ENCODE assay signal across 8 cellular contexts in the genomic region with DNA sequence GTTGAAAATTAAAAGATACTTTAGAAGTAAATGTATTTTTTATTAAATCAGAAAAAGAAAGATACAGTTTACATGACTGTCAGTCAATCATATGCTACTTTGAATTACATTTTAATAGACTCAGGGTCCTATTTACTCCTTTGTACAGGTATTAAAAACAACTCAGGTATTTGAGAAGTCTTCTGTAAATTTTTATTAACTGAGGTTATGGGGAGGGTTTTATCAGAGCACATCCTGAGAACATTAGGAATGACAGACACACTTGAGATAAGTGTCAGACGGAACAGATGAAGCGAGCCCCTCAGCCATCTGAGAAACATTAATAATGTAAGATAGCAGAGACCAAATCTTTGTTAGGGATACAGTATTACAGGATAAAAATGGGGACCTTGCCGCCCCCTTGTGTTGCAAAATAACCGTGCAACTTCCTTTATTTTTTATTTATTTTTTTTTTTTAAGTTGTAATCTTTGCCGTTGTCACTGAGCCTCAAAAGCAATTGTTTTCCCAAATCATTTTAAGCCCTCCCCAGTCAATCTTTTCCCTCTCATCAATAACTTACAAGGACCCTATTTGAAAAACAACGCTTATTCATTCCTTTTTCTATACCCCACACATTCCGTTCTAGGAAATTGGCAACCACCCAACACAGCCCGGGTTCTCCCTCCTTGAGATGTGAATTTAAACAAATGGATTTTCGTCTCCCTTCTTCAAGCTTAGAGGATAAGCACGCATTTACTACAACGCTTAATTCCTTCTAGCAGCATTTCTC.
A peak's percentile ranks its signal among the peaks of the same experiment; 100 is the strongest.
DNase-seq lines count a peak whose midpoint lies in the region; ATAC-seq and TF ChIP-seq lines count a peak whose summit lies in the region.

No MANE protein-coding gene starts in this region.

- H3K27ac ChIP-seq in hepatocyte, result no peak overlapping the region
- no peak overlapping the region for H3K27ac ChIP-seq in thoracic aorta

- peaks cover 31% of the 10 kb centered on the region for H3K4me1 ChIP-seq in hepatocyte (ENCODE audit: insufficient read depth)
- H3K4me1 ChIP-seq in thoracic aorta (ENCODE audit: control insufficient read depth in 1 of 2, low read depth in 2 of 2), result peaks cover 16 to 19% of the 10 kb centered on the region in 2 donors

- H4K20me1 ChIP-seq in hepatocyte (ENCODE audit: insufficient read depth, poor library complexity, severe bottlenecking), result no peaks in the 10 kb centered on the region

- H3K4me2 ChIP-seq in hepatocyte, result peak overlapping the region; percentile 69

- H3K36me3 ChIP-seq in hepatocyte (replicated peaks; ENCODE audit: insufficient read depth, low read depth), result no peaks in the 10 kb centered on the region
- no peaks in the 10 kb centered on the region for H3K36me3 ChIP-seq in thoracic aorta

- no peak overlapping the region for H2AFZ ChIP-seq in hepatocyte

- TF ChIP-seq CTCF in hepatocyte (IDR thresholded peaks at IDR 0.05; ENCODE audit: poor library complexity) (peak; percentile 66), thoracic aorta (IDR thresholded peaks at IDR 0.05) (peak; percentile 40), omental fat pad (IDR thresholded peaks at IDR 0.05) (no peak)

- no peaks in the 10 kb centered on the region for H3K9me3 ChIP-seq in hepatocyte (ENCODE audit: low read depth)
- no peaks in the 10 kb centered on the region for H3K9me3 ChIP-seq in thoracic aorta

- no peak for ATAC-seq in thoracic aorta (ENCODE audit: insufficient number of reproducible peaks, low FRiP score, low read depth)
- ATAC-seq in omental fat pad (ENCODE audit: low FRiP score), result no peak
- ATAC-seq in left lobe of liver, result no peak

- no peak overlapping the region for H3K4me3 ChIP-seq in hepatocyte
- peak overlapping the region; percentile 10 for H3K4me3 ChIP-seq in thoracic aorta

- H3K79me2 ChIP-seq in hepatocyte, result no peaks in the 10 kb centered on the region

- H3K27me3 ChIP-seq in hepatocyte (no peaks in the 10 kb centered on the region), thoracic aorta (replicated peaks; ENCODE audit: insufficient read depth) (no peaks in the 10 kb centered on the region)

- peak; percentile 67 for DNase-seq in activated effector memory CD4-positive, alpha-beta T cell treated with anti-CD3 and anti-CD28 coated beads, Interleukin-2, amount 50 U/mL, for 16 hours
- DNase-seq in activated effector memory CD4-positive, alpha-beta T cell treated with Interleukin-2 at 50 U/mL for 16 hours, result no peak
- DNase-seq in NCI-H460 (ENCODE audit: extremely low read depth, low read depth), result peak; percentile 12
- DNase-seq in activated naive CD4-positive, alpha-beta T cell treated with Interleukin-2 at 50 U/mL for 16 hours, result peak; percentile 20
- no peak for DNase-seq in hepatocyte (ENCODE audit: low spot score)
- no peak for DNase-seq in thoracic aorta (ENCODE audit: low spot score)
- no peak for DNase-seq in omental fat pad (ENCODE audit: low spot score)
- no peak for DNase-seq in left lobe of liver (ENCODE audit: low spot score)

- H3K9me2 ChIP-seq in hepatocyte (replicated peaks; ENCODE audit: insufficient read depth), result no peaks in the 10 kb centered on the region

- 35% methylated on average over 11 of the region's 11 CpGs for WGBS in hepatocyte (ENCODE audit: low lambda C conversion rate, missing lambda C conversion rate)

Comparison
In these comparisons a context has a peak if more than half of its experiments do, and no peak if none do; other contexts are left out.
1. DNase-seq: peak in activated effector memory CD4-positive, alpha-beta T cell treated with anti-CD3 and anti-CD28 coated beads, Interleukin-2, amount 50 U/mL, for 16 hours (single experiment), NCI-H460 (single experiment) and activated naive CD4-positive, alpha-beta T cell treated with Interleukin-2 at 50 U/mL for 16 hours (single experiment); none in activated effector memory CD4-positive, alpha-beta T cell treated with Interleukin-2 at 50 U/mL for 16 hours (single experiment), hepatocyte (single experiment), thoracic aorta (single experiment), omental fat pad (single experiment) and left lobe of liver (single experiment).
2. CTCF ChIP-seq: peak in hepatocyte (single experiment) and thoracic aorta (single experiment); none in omental fat pad (0 of 3).